Comparison of ENCODE assay signal across 1 cellular context in the genomic region with DNA sequence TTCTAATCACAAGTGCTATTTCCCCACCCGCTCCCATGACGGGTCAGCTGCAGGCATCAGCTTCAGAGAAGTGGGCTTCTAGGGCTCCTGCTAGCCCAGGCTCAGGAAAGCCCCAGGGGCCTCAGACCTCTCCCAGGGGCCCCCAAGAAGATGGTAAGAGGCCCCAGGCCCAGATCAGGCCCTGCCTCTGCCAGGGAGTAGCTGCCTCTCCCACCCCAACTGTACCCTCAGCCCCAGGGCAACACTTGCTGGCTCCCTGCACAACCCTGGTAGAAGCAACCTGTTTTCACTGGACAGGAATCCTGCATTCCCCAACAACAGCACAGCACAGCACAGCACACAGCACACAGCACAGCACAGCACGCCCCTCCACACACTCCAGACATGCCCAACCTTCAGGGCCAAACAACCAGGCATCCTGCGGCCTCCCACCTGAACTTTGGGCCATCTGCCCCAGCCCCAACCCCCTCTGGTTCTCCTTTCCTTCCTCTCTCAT.
A peak's percentile ranks its signal among the peaks of the same experiment; 100 is the strongest.
TF ChIP-seq lines count a peak whose summit lies in the region.

No MANE protein-coding gene starts in this region.

TF ChIP-seq in HepG2, 621 proteins besides CTCF, POLR2A, EP300 and RAD21 (continued from another document):
- no peak for TF ChIP-seq NFIB (CRISPR knock-in tag; IDR thresholded peaks at IDR 0.05; ENCODE audit: borderline replicate concordance)
- 0 out of 2 replicates have a peak, but pooled peaks have one; percentile 25 for TF ChIP-seq HDAC2 (CRISPR knock-in tag; IDR thresholded peaks at IDR 0.05)
- TF ChIP-seq, protein P1, sequence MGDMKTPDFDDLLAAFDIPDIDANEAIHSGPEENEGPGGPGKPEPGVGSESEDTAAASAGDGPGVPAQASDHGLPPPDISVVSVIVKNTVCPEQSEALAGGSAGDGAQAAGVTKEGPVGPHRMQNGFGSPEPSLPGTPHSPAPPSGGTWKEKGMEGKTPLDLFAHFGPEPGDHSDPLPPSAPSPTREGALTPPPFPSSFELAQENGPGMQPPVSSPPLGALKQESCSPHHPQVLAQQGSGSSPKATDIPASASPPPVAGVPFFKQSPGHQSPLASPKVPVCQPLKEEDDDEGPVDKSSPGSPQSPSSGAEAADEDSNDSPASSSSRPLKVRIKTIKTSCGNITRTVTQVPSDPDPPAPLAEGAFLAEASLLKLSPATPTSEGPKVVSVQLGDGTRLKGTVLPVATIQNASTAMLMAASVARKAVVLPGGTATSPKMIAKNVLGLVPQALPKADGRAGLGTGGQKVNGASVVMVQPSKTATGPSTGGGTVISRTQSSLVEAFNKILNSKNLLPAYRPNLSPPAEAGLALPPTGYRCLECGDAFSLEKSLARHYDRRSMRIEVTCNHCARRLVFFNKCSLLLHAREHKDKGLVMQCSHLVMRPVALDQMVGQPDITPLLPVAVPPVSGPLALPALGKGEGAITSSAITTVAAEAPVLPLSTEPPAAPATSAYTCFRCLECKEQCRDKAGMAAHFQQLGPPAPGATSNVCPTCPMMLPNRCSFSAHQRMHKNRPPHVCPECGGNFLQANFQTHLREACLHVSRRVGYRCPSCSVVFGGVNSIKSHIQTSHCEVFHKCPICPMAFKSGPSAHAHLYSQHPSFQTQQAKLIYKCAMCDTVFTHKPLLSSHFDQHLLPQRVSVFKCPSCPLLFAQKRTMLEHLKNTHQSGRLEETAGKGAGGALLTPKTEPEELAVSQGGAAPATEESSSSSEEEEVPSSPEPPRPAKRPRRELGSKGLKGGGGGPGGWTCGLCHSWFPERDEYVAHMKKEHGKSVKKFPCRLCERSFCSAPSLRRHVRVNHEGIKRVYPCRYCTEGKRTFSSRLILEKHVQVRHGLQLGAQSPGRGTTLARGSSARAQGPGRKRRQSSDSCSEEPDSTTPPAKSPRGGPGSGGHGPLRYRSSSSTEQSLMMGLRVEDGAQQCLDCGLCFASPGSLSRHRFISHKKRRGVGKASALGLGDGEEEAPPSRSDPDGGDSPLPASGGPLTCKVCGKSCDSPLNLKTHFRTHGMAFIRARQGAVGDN (CRISPR knock-in tag; IDR thresholded peaks at IDR 0.05), result peak; percentile 67; the same call in 1 of the 2 replicates
- peak; percentile 71 for TF ChIP-seq AGO2 (optimal IDR thresholded peaks at IDR 0.05; ENCODE audit: low read depth, low read length)
- TF ChIP-seq, protein P2, sequence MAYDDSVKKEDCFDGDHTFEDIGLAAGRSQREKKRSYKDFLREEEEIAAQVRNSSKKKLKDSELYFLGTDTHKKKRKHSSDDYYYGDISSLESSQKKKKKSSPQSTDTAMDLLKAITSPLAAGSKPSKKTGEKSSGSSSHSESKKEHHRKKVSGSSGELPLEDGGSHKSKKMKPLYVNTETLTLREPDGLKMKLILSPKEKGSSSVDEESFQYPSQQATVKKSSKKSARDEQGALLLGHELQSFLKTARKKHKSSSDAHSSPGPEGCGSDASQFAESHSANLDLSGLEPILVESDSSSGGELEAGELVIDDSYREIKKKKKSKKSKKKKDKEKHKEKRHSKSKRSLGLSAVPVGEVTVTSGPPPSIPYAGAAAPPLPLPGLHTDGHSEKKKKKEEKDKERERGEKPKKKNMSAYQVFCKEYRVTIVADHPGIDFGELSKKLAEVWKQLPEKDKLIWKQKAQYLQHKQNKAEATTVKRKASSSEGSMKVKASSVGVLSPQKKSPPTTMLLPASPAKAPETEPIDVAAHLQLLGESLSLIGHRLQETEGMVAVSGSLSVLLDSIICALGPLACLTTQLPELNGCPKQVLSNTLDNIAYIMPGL (CRISPR knock-in tag; IDR thresholded peaks at IDR 0.05; ENCODE audit: borderline replicate concordance in 1 of 2, low read depth in 1 of 2), result 0 out of 4 replicates have a peak, but pooled peaks of 1 of the 2 experiments have one; percentile 11
- TF ChIP-seq, protein P3, sequence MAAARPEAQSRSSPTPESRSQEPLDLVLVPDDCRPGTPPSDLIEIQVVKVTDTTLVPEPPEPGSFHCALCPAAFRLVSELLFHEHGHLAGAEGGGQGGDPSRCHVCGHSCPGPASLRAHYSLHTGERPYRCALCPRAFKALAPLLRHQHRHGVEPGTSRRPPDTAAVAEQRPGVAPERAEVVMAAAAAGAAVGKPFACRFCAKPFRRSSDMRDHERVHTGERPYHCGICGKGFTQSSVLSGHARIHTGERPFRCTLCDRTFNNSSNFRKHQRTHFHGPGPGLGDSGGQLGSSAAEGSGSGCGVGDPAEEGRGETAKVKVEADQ (CRISPR knock-in tag; IDR thresholded peaks at IDR 0.05; ENCODE audit: borderline replicate concordance), result no peak
- 0 out of 2 replicates have a peak, but pooled peaks have one; percentile 15 for TF ChIP-seq ZBTB38 (CRISPR knock-in tag; IDR thresholded peaks at IDR 0.05)
- TF ChIP-seq ZNF652 (CRISPR knock-in tag; IDR thresholded peaks at IDR 0.05; ENCODE audit: borderline replicate concordance, low read depth), result no peak
- TF ChIP-seq, protein P4, sequence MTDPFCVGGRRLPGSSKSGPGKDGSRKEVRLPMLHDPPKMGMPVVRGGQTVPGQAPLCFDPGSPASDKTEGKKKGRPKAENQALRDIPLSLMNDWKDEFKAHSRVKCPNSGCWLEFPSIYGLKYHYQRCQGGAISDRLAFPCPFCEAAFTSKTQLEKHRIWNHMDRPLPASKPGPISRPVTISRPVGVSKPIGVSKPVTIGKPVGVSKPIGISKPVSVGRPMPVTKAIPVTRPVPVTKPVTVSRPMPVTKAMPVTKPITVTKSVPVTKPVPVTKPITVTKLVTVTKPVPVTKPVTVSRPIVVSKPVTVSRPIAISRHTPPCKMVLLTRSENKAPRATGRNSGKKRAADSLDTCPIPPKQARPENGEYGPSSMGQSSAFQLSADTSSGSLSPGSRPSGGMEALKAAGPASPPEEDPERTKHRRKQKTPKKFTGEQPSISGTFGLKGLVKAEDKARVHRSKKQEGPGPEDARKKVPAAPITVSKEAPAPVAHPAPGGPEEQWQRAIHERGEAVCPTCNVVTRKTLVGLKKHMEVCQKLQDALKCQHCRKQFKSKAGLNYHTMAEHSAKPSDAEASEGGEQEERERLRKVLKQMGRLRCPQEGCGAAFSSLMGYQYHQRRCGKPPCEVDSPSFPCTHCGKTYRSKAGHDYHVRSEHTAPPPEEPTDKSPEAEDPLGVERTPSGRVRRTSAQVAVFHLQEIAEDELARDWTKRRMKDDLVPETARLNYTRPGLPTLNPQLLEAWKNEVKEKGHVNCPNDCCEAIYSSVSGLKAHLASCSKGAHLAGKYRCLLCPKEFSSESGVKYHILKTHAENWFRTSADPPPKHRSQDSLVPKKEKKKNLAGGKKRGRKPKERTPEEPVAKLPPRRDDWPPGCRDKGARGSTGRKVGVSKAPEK (CRISPR knock-in tag; IDR thresholded peaks at IDR 0.05; ENCODE audit: borderline replicate concordance), result no peak
- TF ChIP-seq ZNF670 (CRISPR knock-in tag; IDR thresholded peaks at IDR 0.05; ENCODE audit: borderline replicate concordance), result no peak
- peak; percentile 73; the same call in 1 of the 2 replicates for TF ChIP-seq ZNF121 (CRISPR knock-in tag; IDR thresholded peaks at IDR 0.05)
- TF ChIP-seq MTF2 (CRISPR knock-in tag; IDR thresholded peaks at IDR 0.05; ENCODE audit: borderline replicate concordance), result peak; percentile 21; the same call in 1 of the 2 replicates
- no peak for TF ChIP-seq SMAD3 (CRISPR knock-in tag; IDR thresholded peaks at IDR 0.05)
- TF ChIP-seq ZNF607 (CRISPR knock-in tag; IDR thresholded peaks at IDR 0.05; ENCODE audit: borderline replicate concordance), result 0 out of 2 replicates have a peak, but pooled peaks have one; percentile 62
- TF ChIP-seq, protein P5, sequence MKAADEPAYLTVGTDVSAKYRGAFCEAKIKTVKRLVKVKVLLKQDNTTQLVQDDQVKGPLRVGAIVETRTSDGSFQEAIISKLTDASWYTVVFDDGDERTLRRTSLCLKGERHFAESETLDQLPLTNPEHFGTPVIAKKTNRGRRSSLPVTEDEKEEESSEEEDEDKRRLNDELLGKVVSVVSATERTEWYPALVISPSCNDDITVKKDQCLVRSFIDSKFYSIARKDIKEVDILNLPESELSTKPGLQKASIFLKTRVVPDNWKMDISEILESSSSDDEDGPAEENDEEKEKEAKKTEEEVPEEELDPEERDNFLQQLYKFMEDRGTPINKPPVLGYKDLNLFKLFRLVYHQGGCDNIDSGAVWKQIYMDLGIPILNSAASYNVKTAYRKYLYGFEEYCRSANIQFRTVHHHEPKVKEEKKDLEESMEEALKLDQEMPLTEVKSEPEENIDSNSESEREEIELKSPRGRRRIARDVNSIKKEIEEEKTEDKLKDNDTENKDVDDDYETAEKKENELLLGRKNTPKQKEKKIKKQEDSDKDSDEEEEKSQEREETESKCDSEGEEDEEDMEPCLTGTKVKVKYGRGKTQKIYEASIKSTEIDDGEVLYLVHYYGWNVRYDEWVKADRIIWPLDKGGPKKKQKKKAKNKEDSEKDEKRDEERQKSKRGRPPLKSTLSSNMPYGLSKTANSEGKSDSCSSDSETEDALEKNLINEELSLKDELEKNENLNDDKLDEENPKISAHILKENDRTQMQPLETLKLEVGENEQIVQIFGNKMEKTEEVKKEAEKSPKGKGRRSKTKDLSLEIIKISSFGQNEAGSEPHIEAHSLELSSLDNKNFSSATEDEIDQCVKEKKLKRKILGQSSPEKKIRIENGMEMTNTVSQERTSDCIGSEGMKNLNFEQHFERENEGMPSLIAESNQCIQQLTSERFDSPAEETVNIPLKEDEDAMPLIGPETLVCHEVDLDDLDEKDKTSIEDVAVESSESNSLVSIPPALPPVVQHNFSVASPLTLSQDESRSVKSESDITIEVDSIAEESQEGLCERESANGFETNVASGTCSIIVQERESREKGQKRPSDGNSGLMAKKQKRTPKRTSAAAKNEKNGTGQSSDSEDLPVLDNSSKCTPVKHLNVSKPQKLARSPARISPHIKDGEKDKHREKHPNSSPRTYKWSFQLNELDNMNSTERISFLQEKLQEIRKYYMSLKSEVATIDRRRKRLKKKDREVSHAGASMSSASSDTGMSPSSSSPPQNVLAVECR (CRISPR knock-in tag; IDR thresholded peaks at IDR 0.05; ENCODE audit: borderline replicate concordance), result 0 out of 2 replicates have a peak, but pooled peaks have one; percentile 18
- no peak for TF ChIP-seq TOE1 (CRISPR knock-in tag; IDR thresholded peaks at IDR 0.05)
- TF ChIP-seq ZNF570 (CRISPR knock-in tag; IDR thresholded peaks at IDR 0.05; ENCODE audit: borderline replicate concordance), result no peak
